In genomic region chr11:36791957-36792356, GRCh38 we compare ENCODE assay signal across 21 cellular contexts.
A peak's percentile ranks its signal among the peaks of the same experiment; 100 is the strongest.
DNase-seq lines count a peak whose midpoint lies in the region; ATAC-seq and TF ChIP-seq lines count a peak whose summit lies in the region.
"Had no signal": no experiment of that assay in that cellular context is flagged by ENCODE, and none has a peak within 500 bp of the region (broad histone marks: within the 10 kb centered on the region; RNA-seq: fewer than 3 reads in every experiment).

No MANE protein-coding gene starts in this region.

- DNase-seq in epithelial cell of esophagus (ENCODE audit: low read depth) = peak; percentile 18
- no peak for DNase-seq in posterior cingulate gyrus
- DNase-seq in T-helper 17 cell = no peak
- DNase-seq in activated CD4-positive, alpha-beta T cell treated with anti-CD3 and anti-CD28 coated beads, Interleukin-2, amount 10 ng/mL, durations not matched to agents 7 days and 5 days = no peak
- DNase-seq: CD4-positive, alpha-beta T cell; DMS153; GDM1; GOT3; IMR-90; NCI-H1105 treated with DMSO at 0.1 percent for 48 hours; NCI-H1694 treated with DMSO at 0.1 percent for 48 hours; NCI-H2107; NCI-H510A treated with DMSO at 0.1 percent for 48 hours; NCI-H774; OCI-M1; Right ventricle myocardium superior; SW 1271 had no signal

- CTCF ChIA-PET in activated CD4-positive, alpha-beta T cell treated with anti-CD3 and anti-CD28 coated beads, Interleukin-2, amount 10 ng/mL, durations not matched to agents 7 days and 5 days (lab: Charles Lee) = no interaction called here

- peaks cover 19% of the 10 kb centered on the region for H3K27me3 Mint-ChIP-seq in T-helper 17 cell
- H3K27me3 Mint-ChIP-seq in activated CD4-positive, alpha-beta T cell treated with anti-CD3 and anti-CD28 coated beads, Interleukin-2, amount 10 ng/mL, durations not matched to agents 7 days and 5 days = peaks cover 16% of the 10 kb centered on the region

- no peaks in the 10 kb centered on the region for H3K36me3 Mint-ChIP-seq in T-helper 17 cell (ENCODE audit: low read depth)
- no peaks in the 10 kb centered on the region for H3K36me3 Mint-ChIP-seq in activated CD4-positive, alpha-beta T cell treated with anti-CD3 and anti-CD28 coated beads, Interleukin-2, amount 10 ng/mL, durations not matched to agents 7 days and 5 days (ENCODE audit: low read depth)

- peak; percentile 58 for ATAC-seq in GM18519 (IDR thresholded peaks at IDR 0.05; ENCODE audit: low FRiP score, unreplicated experiment)
- peak; percentile 43 for ATAC-seq in HG02870 (IDR thresholded peaks at IDR 0.05; ENCODE audit: unreplicated experiment)
- peak; percentile 82 for ATAC-seq in HG03469 (IDR thresholded peaks at IDR 0.05; ENCODE audit: unreplicated experiment)
- no peak for ATAC-seq in T-helper 17 cell
- ATAC-seq: A549 had no signal

- intact Hi-C loops in posterior cingulate gyrus (cut with DNase I) = no loop called here

- no peak overlapping the region for H3K27ac Mint-ChIP-seq in T-helper 17 cell
- no peak overlapping the region for H3K27ac Mint-ChIP-seq in activated CD4-positive, alpha-beta T cell treated with anti-CD3 and anti-CD28 coated beads, Interleukin-2, amount 10 ng/mL, durations not matched to agents 7 days and 5 days
- H3K27ac Mint-ChIP-seq: CD4-positive, alpha-beta T cell had no signal

- POLR2A ChIA-PET in activated CD4-positive, alpha-beta T cell treated with anti-CD3 and anti-CD28 coated beads, Interleukin-2, amount 10 ng/mL, durations not matched to agents 7 days and 5 days (lab: Charles Lee) = no interaction called here

- H3K9me3 Mint-ChIP-seq in activated CD4-positive, alpha-beta T cell treated with anti-CD3 and anti-CD28 coated beads, Interleukin-2, amount 10 ng/mL, durations not matched to agents 7 days and 5 days = no peaks in the 10 kb centered on the region
- H3K9me3 Mint-ChIP-seq: CD4-positive, alpha-beta T cell had no signal

- H3K4me3 Mint-ChIP-seq in T-helper 17 cell = no peak overlapping the region
- H3K4me3 Mint-ChIP-seq in activated CD4-positive, alpha-beta T cell treated with anti-CD3 and anti-CD28 coated beads, Interleukin-2, amount 10 ng/mL, durations not matched to agents 7 days and 5 days = no peak overlapping the region
- H3K4me3 Mint-ChIP-seq: CD4-positive, alpha-beta T cell had no signal

- no peaks in the 10 kb centered on the region for H3K9me3 ChIP-seq in T-helper 17 cell (ENCODE audit: control insufficient read depth, low read length, poor library complexity, severe bottlenecking)
- H3K9me3 ChIP-seq: A549 had no signal

- no peak overlapping the region for H3K4me3 ChIP-seq in epithelial cell of esophagus (ENCODE audit: low read length)
- H3K4me3 ChIP-seq: A549 had no signal

- no peaks in the 10 kb centered on the region for H3K4me1 Mint-ChIP-seq in T-helper 17 cell
- no peaks in the 10 kb centered on the region for H3K4me1 Mint-ChIP-seq in activated CD4-positive, alpha-beta T cell treated with anti-CD3 and anti-CD28 coated beads, Interleukin-2, amount 10 ng/mL, durations not matched to agents 7 days and 5 days

- no peak for TF ChIP-seq CTCF in epithelial cell of esophagus (IDR thresholded peaks at IDR 0.05; ENCODE audit: insufficient read depth, low read depth, low read length, missing control alignments)
